Comparison of ENCODE assay signal across 9 cellular contexts in genomic region chr7:47227762-47228177, GRCh38.
DNase-seq lines count a peak whose midpoint lies in the region; ATAC-seq and TF ChIP-seq lines count a peak whose summit lies in the region.
"Had no signal": no experiment of that assay in that cellular context is flagged by ENCODE, and none has a peak within 500 bp of the region (broad histone marks: within the 10 kb centered on the region; RNA-seq: fewer than 3 reads in every experiment).

No MANE protein-coding gene starts in this region.

- POLR2A ChIA-PET in activated CD4-positive, alpha-beta T cell treated with anti-CD3 and anti-CD28 coated beads, Interleukin-2, amount 10 ng/mL, durations not matched to agents 7 days and 5 days (lab: Charles Lee) = no interaction called here

- no peak for TF ChIP-seq CTCF in AG09309 (IDR thresholded peaks at IDR 0.05; ENCODE audit: control insufficient read depth, insufficient read depth, low read depth, low read length, missing control alignments)
- no peak for TF ChIP-seq CTCF in chondrocyte (IDR thresholded peaks at IDR 0.05)

- no peaks in the 10 kb centered on the region for H3K9me3 Mint-ChIP-seq in chondrocyte (ENCODE audit: low read depth)
- no peaks in the 10 kb centered on the region for H3K9me3 Mint-ChIP-seq in activated CD8-positive, alpha-beta memory T cell treated with anti-CD3 and anti-CD28 coated beads, Interleukin-2, amount 10 ng/mL, durations not matched to agents 7 days and 5 days (ENCODE audit: low read depth)
- no peaks in the 10 kb centered on the region for H3K9me3 Mint-ChIP-seq in activated CD4-positive, alpha-beta T cell treated with anti-CD3 and anti-CD28 coated beads, Interleukin-2, amount 10 ng/mL, durations not matched to agents 7 days and 5 days

- H3K27me3 Mint-ChIP-seq in chondrocyte (ENCODE audit: low read depth) = no peaks in the 10 kb centered on the region
- no peaks in the 10 kb centered on the region for H3K27me3 Mint-ChIP-seq in activated CD8-positive, alpha-beta memory T cell treated with anti-CD3 and anti-CD28 coated beads, Interleukin-2, amount 10 ng/mL, durations not matched to agents 7 days and 5 days
- no peaks in the 10 kb centered on the region for H3K27me3 Mint-ChIP-seq in activated CD4-positive, alpha-beta T cell treated with anti-CD3 and anti-CD28 coated beads, Interleukin-2, amount 10 ng/mL, durations not matched to agents 7 days and 5 days

- H3K4me3 Mint-ChIP-seq in chondrocyte (ENCODE audit: unreplicated experiment) = no peak overlapping the region
- no peak overlapping the region for H3K4me3 Mint-ChIP-seq in activated CD8-positive, alpha-beta memory T cell treated with anti-CD3 and anti-CD28 coated beads, Interleukin-2, amount 10 ng/mL, durations not matched to agents 7 days and 5 days
- H3K4me3 Mint-ChIP-seq in activated CD4-positive, alpha-beta T cell treated with anti-CD3 and anti-CD28 coated beads, Interleukin-2, amount 10 ng/mL, durations not matched to agents 7 days and 5 days = no peak overlapping the region

- H3K4me1 Mint-ChIP-seq in chondrocyte (ENCODE audit: low read depth) = peaks cover 21% of the 10 kb centered on the region
- no peaks in the 10 kb centered on the region for H3K4me1 Mint-ChIP-seq in activated CD8-positive, alpha-beta memory T cell treated with anti-CD3 and anti-CD28 coated beads, Interleukin-2, amount 10 ng/mL, durations not matched to agents 7 days and 5 days
- no peaks in the 10 kb centered on the region for H3K4me1 Mint-ChIP-seq in activated CD4-positive, alpha-beta T cell treated with anti-CD3 and anti-CD28 coated beads, Interleukin-2, amount 10 ng/mL, durations not matched to agents 7 days and 5 days

- H3K27ac Mint-ChIP-seq in chondrocyte (ENCODE audit: unreplicated experiment) = peak overlapping the region; percentile 66
- H3K27ac Mint-ChIP-seq in activated CD8-positive, alpha-beta memory T cell treated with anti-CD3 and anti-CD28 coated beads, Interleukin-2, amount 10 ng/mL, durations not matched to agents 7 days and 5 days = no peak overlapping the region
- H3K27ac Mint-ChIP-seq in activated CD4-positive, alpha-beta T cell treated with anti-CD3 and anti-CD28 coated beads, Interleukin-2, amount 10 ng/mL, durations not matched to agents 7 days and 5 days = no peak overlapping the region

- no peak overlapping the region for H3K4me3 ChIP-seq in AG09309 (ENCODE audit: control insufficient read depth, low read depth, low read length)
- H3K4me3 ChIP-seq: body of pancreas had no signal

- peak; percentile 89 for ATAC-seq in GM19467 (IDR thresholded peaks at IDR 0.05; ENCODE audit: unreplicated experiment)
- ATAC-seq in HG03442 (IDR thresholded peaks at IDR 0.05; ENCODE audit: unreplicated experiment) = peak; percentile 78
- no peak for ATAC-seq in activated CD8-positive, alpha-beta memory T cell treated with anti-CD3 and anti-CD28 coated beads, Interleukin-2, amount 10 ng/mL, durations not matched to agents 7 days and 5 days
- ATAC-seq: body of pancreas had no signal

- CTCF ChIA-PET in activated CD8-positive, alpha-beta memory T cell treated with anti-CD3 and anti-CD28 coated beads, Interleukin-2, amount 10 ng/mL, durations not matched to agents 7 days and 5 days (lab: Charles Lee) = no interaction called here
- CTCF ChIA-PET in activated CD4-positive, alpha-beta T cell treated with anti-CD3 and anti-CD28 coated beads, Interleukin-2, amount 10 ng/mL, durations not matched to agents 7 days and 5 days (lab: Charles Lee) = no interaction called here

- H3K36me3 Mint-ChIP-seq in chondrocyte (ENCODE audit: low read depth) = no peaks in the 10 kb centered on the region
- H3K36me3 Mint-ChIP-seq in activated CD8-positive, alpha-beta memory T cell treated with anti-CD3 and anti-CD28 coated beads, Interleukin-2, amount 10 ng/mL, durations not matched to agents 7 days and 5 days = no peaks in the 10 kb centered on the region
- H3K36me3 Mint-ChIP-seq in activated CD4-positive, alpha-beta T cell treated with anti-CD3 and anti-CD28 coated beads, Interleukin-2, amount 10 ng/mL, durations not matched to agents 7 days and 5 days (ENCODE audit: low read depth) = no peaks in the 10 kb centered on the region

- DNase-seq in AG09309 (ENCODE audit: low read depth) = peak; percentile 14
- DNase-seq in chondrocyte (ENCODE audit: low spot score) = no peak
- DNase-seq in effector CD8-positive, alpha-beta T cell (lab: John Stamatoyannopoulos, UW) = no peak
- no peak for DNase-seq in HuH-7 (ENCODE audit: low spot score)
- DNase-seq in activated CD8-positive, alpha-beta memory T cell treated with anti-CD3 and anti-CD28 coated beads, Interleukin-2, amount 10 ng/mL, durations not matched to agents 7 days and 5 days = no peak
- DNase-seq in activated CD4-positive, alpha-beta T cell treated with anti-CD3 and anti-CD28 coated beads, Interleukin-2, amount 10 ng/mL, durations not matched to agents 7 days and 5 days = no peak
